ENCODE assay signal across 1 cellular context in genomic region chr2:241609859-241610793, GRCh38.
TF ChIP-seq lines count a peak whose summit lies in the region.

No MANE protein-coding gene starts in this region.

TF ChIP-seq in GM12878, 131 proteins besides CTCF, POLR2A, EP300 and RAD21 (continued from another document):
- TF ChIP-seq SUPT20H (IDR thresholded peaks at IDR 0.05; ENCODE audit: borderline replicate concordance, control insufficient read depth, low read depth, low read length) (no peak), TAF1 (IDR thresholded peaks at IDR 0.05; ENCODE audit: borderline replicate concordance, low read depth, low read length) (no peak), ZNF274 (IDR thresholded peaks at IDR 0.05; ENCODE audit: insufficient read depth, insufficient read length) (no peak), TCF7 (IDR thresholded peaks at IDR 0.05; ENCODE audit: borderline replicate concordance) (no peak), SMARCA5 (IDR thresholded peaks at IDR 0.05) (peak; percentile 67; the same call in 1 of the 2 replicates), PAX8 (IDR thresholded peaks at IDR 0.05) (no peak), YY1 (IDR thresholded peaks at IDR 0.05; ENCODE audit: low read depth, low read length) (peak; percentile 67; the same call in 1 of the 2 replicates), NBN (IDR thresholded peaks at IDR 0.05) (no peak), MYC (IDR thresholded peaks at IDR 0.05; ENCODE audit: insufficient read depth, insufficient read length, insufficient replicate concordance, low read length, severe bottlenecking) (no peak), MAX (IDR thresholded peaks at IDR 0.05; ENCODE audit: low read depth, low read length) (no peak), DPF2 (IDR thresholded peaks at IDR 0.05) (peak; percentile 66; the same call in 1 of the 2 replicates), IKZF1 (conservative IDR thresholded peaks at IDR 0.05) (peak; percentile 55), WRNIP1 (IDR thresholded peaks at IDR 0.05; ENCODE audit: borderline replicate concordance, low read depth, low read length) (no peak), TCF12 (IDR thresholded peaks at IDR 0.05; ENCODE audit: low read depth, low read length) (no peak), ZNF384 (IDR thresholded peaks at IDR 0.05; ENCODE audit: borderline replicate concordance, low read depth, low read length) (no peak)
